ENCODE assay signal across 11 cellular contexts in the genomic region with DNA sequence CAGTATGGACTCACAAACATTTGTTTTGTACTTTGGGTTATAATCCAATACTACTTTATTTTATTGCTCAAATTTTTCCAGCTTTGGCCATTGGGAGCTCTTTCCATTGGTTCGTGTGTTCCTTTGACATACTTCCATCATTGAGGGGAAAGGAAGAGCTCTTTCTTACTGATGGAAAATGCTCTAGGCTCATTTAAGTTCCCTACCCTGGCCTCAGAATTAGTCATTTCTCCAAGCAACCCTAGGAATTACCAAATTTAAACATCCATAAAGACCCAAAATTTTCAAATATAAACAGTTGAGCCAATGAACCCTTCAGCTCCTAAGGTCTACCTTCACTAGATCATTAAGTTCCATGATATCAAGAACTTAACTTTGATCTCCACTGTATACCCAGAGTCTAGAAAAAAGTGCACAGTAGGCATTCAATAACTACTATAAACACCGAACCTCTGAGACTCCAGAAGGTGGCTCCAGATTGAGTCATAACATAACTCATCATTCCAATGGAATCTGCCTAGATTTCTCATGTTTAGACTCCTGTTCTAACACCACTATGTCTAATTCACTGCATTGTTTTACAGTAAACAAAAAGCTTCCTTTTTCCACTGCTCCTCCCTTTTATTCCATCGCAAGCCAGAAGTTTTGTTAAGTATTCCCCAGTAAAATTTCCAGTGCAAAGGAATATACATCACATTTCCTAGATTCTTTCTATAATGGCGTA. TPM values are rescaled to one million over a fixed set of nuclear protein-coding genes. Genes with fewer than 3 reads are reported as not detected.
DNase-seq lines count a peak whose midpoint lies in the region; ATAC-seq, FAIRE-seq and TF ChIP-seq lines count a peak whose summit lies in the region.
"Had no signal": no experiment of that assay in that cellular context is flagged by ENCODE, and none has a peak within 500 bp of the region (broad histone marks: within the 10 kb centered on the region; RNA-seq: fewer than 3 reads in every experiment).

No MANE protein-coding gene starts in this region.

- TF ChIP-seq POLR2A in body of pancreas (IDR thresholded peaks at IDR 0.05) = no peak

- peaks cover 57% of the 10 kb centered on the region for H3K4me1 ChIP-seq in left ventricle myocardium inferior
- peaks cover 40% of the 10 kb centered on the region for H3K4me1 ChIP-seq in body of pancreas

- no peak for FAIRE-seq in urothelium cell line (lab: Jason Lieb, UNC)

- H3K4me3 ChIP-seq in left ventricle myocardium inferior (no peak overlapping the region), body of pancreas (no peak overlapping the region)

- intact Hi-C loops in left ventricle myocardium inferior (cut with micrococcal nuclease) = no loop called here
- intact Hi-C loops in Right ventricle myocardium inferior (cut with DNase I) = no loop called here
- intact Hi-C loops in sciatic nerve (cut with DNase I) = loop anchor here (5.0 kb wide), 1 partner anchor 1131 kb away; no protein-coding TSS in a partner anchor
- intact Hi-C loops in body of pancreas (cut with DNase I) = no loop called here

- H3K27me3 ChIP-seq in left ventricle myocardium inferior (ENCODE audit: low read depth) (no peaks in the 10 kb centered on the region), body of pancreas (no peaks in the 10 kb centered on the region)

- ATAC-seq in Right ventricle myocardium inferior (no peak), sciatic nerve (no peak), body of pancreas (no peak)

- WGBS in body of pancreas, 2 donors = 87% methylated on average over 4 of the region's 4 CpGs

- H3K27ac ChIP-seq in left ventricle myocardium inferior (replicated peaks) = peak overlapping the region; percentile 1
- no peak overlapping the region for H3K27ac ChIP-seq in body of pancreas

- no peak for DNase-seq in left ventricle myocardium inferior
- no peak for DNase-seq in Right ventricle myocardium inferior (ENCODE audit: missing footprints)
- peak; percentile 85 for DNase-seq in amniotic epithelial cell (ENCODE audit: low read depth)
- peak; percentile 23 for DNase-seq in foreskin melanocyte
- DNase-seq in urothelium cell line (ENCODE audit: low spot score) = peak; percentile 75
- no peak for DNase-seq in sciatic nerve (ENCODE audit: low spot score)
- no peak for DNase-seq in stimulated activated CD4-positive, alpha-beta T cell treated with anti-CD3 and anti-CD28 coated beads, Interleukin-4, amount 100 ng/mL, for 1 hour
- no peak for DNase-seq in body of pancreas
- DNase-seq: activated B cell treated with CpG ODN at 0.5 μM for 24 hours, midbrain, NCI-H187 had no signal

- TF ChIP-seq CTCF in left ventricle myocardium inferior (IDR thresholded peaks at IDR 0.05; ENCODE audit: borderline replicate concordance) = no peak
- no peak for TF ChIP-seq CTCF in body of pancreas (IDR thresholded peaks at IDR 0.05)

- no peaks in the 10 kb centered on the region for H3K9me3 ChIP-seq in left ventricle myocardium inferior (replicated peaks)
- H3K9me3 ChIP-seq in body of pancreas = no peaks in the 10 kb centered on the region

- H3K36me3 ChIP-seq in left ventricle myocardium inferior (no peaks in the 10 kb centered on the region), body of pancreas (replicated peaks in 1 of 2; ENCODE audit: insufficient read depth in 1 of 2, low read depth in 2 of 2) (no peaks in the 10 kb centered on the region)

RNA-seq across cellular contexts. Expression of a gene that starts 39.0 kb away (rescaled TPM):
- total RNA-seq in left ventricle myocardium inferior = 11.5 TPM
- total RNA-seq in Right ventricle myocardium inferior = 12.3 TPM
- 29.8 TPM for total RNA-seq in sciatic nerve
- 10 to 100 TPM; 10.6 to 15.5 TPM for total RNA-seq in body of pancreas

Comparison
In these comparisons a context has a peak if more than half of its experiments do, and no peak if none do; other contexts are left out.
1. DNase-seq: peak in amniotic epithelial cell (single experiment), foreskin melanocyte (single experiment) and urothelium cell line (single experiment); none in left ventricle myocardium inferior (single experiment), Right ventricle myocardium inferior (single experiment), sciatic nerve (single experiment), stimulated activated CD4-positive, alpha-beta T cell treated with anti-CD3 and anti-CD28 coated beads, Interleukin-4, amount 100 ng/mL, for 1 hour (single experiment) and body of pancreas (0 of 4).